In genomic region chr16:26988186-26988585, GRCh38 we compare ENCODE assay signal across 22 cellular contexts.
"Had no signal": no experiment of that assay in that cellular context is flagged by ENCODE, and none has a peak within 500 bp of the region (broad histone marks: within the 10 kb centered on the region; RNA-seq: fewer than 3 reads in every experiment).

No MANE protein-coding gene starts in this region.

- H3K36me3 ChIP-seq: adrenal gland, ascending aorta, stomach, suprapubic skin, tibial nerve had no signal

- H3K9ac ChIP-seq: parathyroid adenoma had no signal

- DNase-seq: activated CD8-positive, alpha-beta memory T cell treated with anti-CD3 and anti-CD28 coated beads, Interleukin-2, amount 50 U/mL, for 4 hours; activated naive CD4-positive, alpha-beta T cell; activated T-cell treated with anti-CD3 and anti-CD28 coated beads, Interleukin-2, amount 50 U/mL, for 4 hours; adrenal gland; glutamatergic neuron; left ventricle myocardium superior; right cardiac atrium; stimulated activated CD4-positive, alpha-beta T cell treated with anti-CD3 and anti-CD28 coated beads, Interleukin-2, amount 100 ng/mL, for 24 hours; stomach; T1000 had no signal

- ATAC-seq: activated T-cell treated with anti-CD3 and anti-CD28 coated beads, Interleukin-2, amount 50 U/mL, for 4 hours; left ventricle myocardium superior; natural killer cell treated with Interleukin-12 subunit alpha and Interleukin-12 subunit beta and Interleukin-15 and Interleukin-18, amount 100 ng/mL, for 72 hours; right cardiac atrium; stimulated activated effector memory CD8-positive, alpha-beta T cell treated with anti-CD3 and anti-CD28 coated beads, Interleukin-12 subunit alpha, Interleukin-12 subunit beta, amount 100 ng/mL, for 72 hours; WTC11 had no signal

- H3K4me3 Mint-ChIP-seq: activated naive CD8-positive, alpha-beta T cell; activated T-cell treated with anti-CD3 and anti-CD28 coated beads, Interleukin-2, amount 50 U/mL, for 4 hours; central memory CD8-positive, alpha-beta T cell; natural killer cell treated with Interleukin-12 subunit alpha and Interleukin-12 subunit beta and Interleukin-15 and Interleukin-18, amount 100 ng/mL, for 72 hours; stimulated activated effector memory CD8-positive, alpha-beta T cell treated with anti-CD3 and anti-CD28 coated beads, Interleukin-12 subunit alpha, Interleukin-12 subunit beta, amount 100 ng/mL, for 72 hours; WTC11 had no signal

- H3K4me1 Mint-ChIP-seq: central memory CD8-positive, alpha-beta T cell; stimulated activated effector memory CD8-positive, alpha-beta T cell treated with anti-CD3 and anti-CD28 coated beads, Interleukin-12 subunit alpha, Interleukin-12 subunit beta, amount 100 ng/mL, for 72 hours had no signal

- H3K4me3 ChIP-seq: adrenal gland, ascending aorta, hepatocyte, skin epidermis, stomach, suprapubic skin, tibial nerve had no signal

- H3K9me3 ChIP-seq: adrenal gland, ascending aorta, stomach, suprapubic skin, tibial nerve had no signal

- H3K27ac ChIP-seq: adrenal gland, ascending aorta, hepatocyte, parathyroid adenoma, suprapubic skin, tibial nerve had no signal

- H3K4me2 ChIP-seq: hepatocyte had no signal

- H3K27me3 ChIP-seq: adrenal gland, ascending aorta, hepatocyte, tibial nerve had no signal

- H3K79me2 ChIP-seq: hepatocyte, parathyroid adenoma had no signal

- H3K27ac Mint-ChIP-seq: activated naive CD8-positive, alpha-beta T cell; activated T-helper 2 cell treated with anti-CD3 and anti-CD28 coated beads, Interferon-gamma antibody, Interleukin-2, Interleukin-4, amounts not matched to agents 10 μg/mL and 5 μg/mL and 100 μg/mL, durations not matched to agents 14 hours and 24 hours and 36 hours; natural killer cell treated with Interleukin-12 subunit alpha and Interleukin-12 subunit beta and Interleukin-15 and Interleukin-18, amount 100 ng/mL, for 72 hours; stimulated activated effector memory CD8-positive, alpha-beta T cell treated with anti-CD3 and anti-CD28 coated beads, Interleukin-12 subunit alpha, Interleukin-12 subunit beta, amount 100 ng/mL, for 72 hours; WTC11 had no signal

- H3K9me3 Mint-ChIP-seq: activated T-cell treated with anti-CD3 and anti-CD28 coated beads, Interleukin-2, amount 50 U/mL, for 4 hours; activated T-helper 2 cell treated with anti-CD3 and anti-CD28 coated beads, Interferon-gamma antibody, Interleukin-2, Interleukin-4, amounts not matched to agents 10 μg/mL and 5 μg/mL and 100 μg/mL, durations not matched to agents 14 hours and 24 hours and 36 hours; central memory CD8-positive, alpha-beta T cell; natural killer cell treated with Interleukin-12 subunit alpha and Interleukin-12 subunit beta and Interleukin-15 and Interleukin-18, amount 100 ng/mL, for 72 hours; stimulated activated effector memory CD8-positive, alpha-beta T cell treated with anti-CD3 and anti-CD28 coated beads, Interleukin-12 subunit alpha, Interleukin-12 subunit beta, amount 100 ng/mL, for 72 hours had no signal

- H3K36me3 Mint-ChIP-seq: activated naive CD8-positive, alpha-beta T cell; natural killer cell treated with Interleukin-12 subunit alpha and Interleukin-12 subunit beta and Interleukin-15 and Interleukin-18, amount 100 ng/mL, for 72 hours; stimulated activated effector memory CD8-positive, alpha-beta T cell treated with anti-CD3 and anti-CD28 coated beads, Interleukin-12 subunit alpha, Interleukin-12 subunit beta, amount 100 ng/mL, for 72 hours had no signal

- H3K4me1 ChIP-seq: ascending aorta, parathyroid adenoma, stomach, suprapubic skin had no signal

- H2AFZ ChIP-seq: hepatocyte, parathyroid adenoma had no signal
